Comparison of ENCODE assay signal across 15 cellular contexts in genomic region chr10:131656009-131656408, GRCh38.
"Had no signal": no experiment of that assay in that cellular context is flagged by ENCODE, and none has a peak within 500 bp of the region (broad histone marks: within the 10 kb centered on the region; RNA-seq: fewer than 3 reads in every experiment).

No MANE protein-coding gene starts in this region.

- H3K27ac ChIP-seq: foreskin keratinocyte, parathyroid adenoma, psoas muscle, skin epidermis, thoracic aorta had no signal

- ATAC-seq: foreskin keratinocyte; natural killer cell treated with Interleukin-12 subunit alpha and Interleukin-12 subunit beta and Interleukin-15 and Interleukin-18, amount 100 ng/mL, for 72 hours; psoas muscle; sciatic nerve; stimulated activated naive B cell treated with anti-CD40 and anti-IgM and Interleukin-4, amounts not matched to agents 10 μg/mL and 1 μg/mL and 100 μg/mL, for 72 hours; stimulated activated naive CD8-positive, alpha-beta T cell treated with anti-CD3 and anti-CD28 coated beads, Interleukin-15, amount 100 ng/mL, for 72 hours had no signal

- DNase-seq: cerebellar nuclear complex; dermis blood vessel endothelial cell; foreskin keratinocyte; midbrain; psoas muscle; stimulated activated CD4-positive, alpha-beta T cell treated with anti-CD3 and anti-CD28 coated beads, Interleukin-2, amount 100 ng/mL, for 24 hours; stimulated activated CD4-positive, alpha-beta T cell treated with anti-CD3 and anti-CD28 coated beads, Interleukin-4, amount 100 ng/mL, for 4 hours; stimulated activated naive B cell treated with anti-CD40 and anti-IgM and Interleukin-4, amounts not matched to agents 10 μg/mL and 1 μg/mL and 100 μg/mL, for 72 hours; stimulated activated naive CD8-positive, alpha-beta T cell treated with anti-CD3 and anti-CD28 coated beads, Interleukin-15, amount 100 ng/mL, for 72 hours had no signal

- H2AFZ ChIP-seq: parathyroid adenoma had no signal

- FAIRE-seq: colon had no signal

- H3K4me3 Mint-ChIP-seq: natural killer cell treated with Interleukin-12 subunit alpha and Interleukin-12 subunit beta and Interleukin-15 and Interleukin-18, amount 100 ng/mL, for 72 hours; stimulated activated naive B cell treated with anti-CD40 and anti-IgM and Interleukin-4, amounts not matched to agents 10 μg/mL and 1 μg/mL and 100 μg/mL, for 72 hours; stimulated activated naive CD8-positive, alpha-beta T cell treated with anti-CD3 and anti-CD28 coated beads, Interleukin-15, amount 100 ng/mL, for 72 hours had no signal

- H3K4me3 ChIP-seq: psoas muscle, skin epidermis, thoracic aorta had no signal

- H3K36me3 Mint-ChIP-seq: natural killer cell treated with Interleukin-12 subunit alpha and Interleukin-12 subunit beta and Interleukin-15 and Interleukin-18, amount 100 ng/mL, for 72 hours; stimulated activated naive B cell treated with anti-CD40 and anti-IgM and Interleukin-4, amounts not matched to agents 10 μg/mL and 1 μg/mL and 100 μg/mL, for 72 hours had no signal

- H3K4me1 ChIP-seq: foreskin keratinocyte, parathyroid adenoma, psoas muscle had no signal

- H3K9me3 Mint-ChIP-seq: natural killer cell treated with Interleukin-12 subunit alpha and Interleukin-12 subunit beta and Interleukin-15 and Interleukin-18, amount 100 ng/mL, for 72 hours had no signal

- H3K9me3 ChIP-seq: psoas muscle, thoracic aorta had no signal

- H3K27ac Mint-ChIP-seq: natural killer cell treated with Interleukin-12 subunit alpha and Interleukin-12 subunit beta and Interleukin-15 and Interleukin-18, amount 100 ng/mL, for 72 hours; stimulated activated naive B cell treated with anti-CD40 and anti-IgM and Interleukin-4, amounts not matched to agents 10 μg/mL and 1 μg/mL and 100 μg/mL, for 72 hours; stimulated activated naive CD8-positive, alpha-beta T cell treated with anti-CD3 and anti-CD28 coated beads, Interleukin-15, amount 100 ng/mL, for 72 hours had no signal

- H3K27me3 ChIP-seq: foreskin keratinocyte had no signal

- H3K79me2 ChIP-seq: parathyroid adenoma had no signal

- H3K9ac ChIP-seq: parathyroid adenoma had no signal

- H3K36me3 ChIP-seq: thoracic aorta had no signal
